ENCODE assay signal across 9 cellular contexts in the genomic region with DNA sequence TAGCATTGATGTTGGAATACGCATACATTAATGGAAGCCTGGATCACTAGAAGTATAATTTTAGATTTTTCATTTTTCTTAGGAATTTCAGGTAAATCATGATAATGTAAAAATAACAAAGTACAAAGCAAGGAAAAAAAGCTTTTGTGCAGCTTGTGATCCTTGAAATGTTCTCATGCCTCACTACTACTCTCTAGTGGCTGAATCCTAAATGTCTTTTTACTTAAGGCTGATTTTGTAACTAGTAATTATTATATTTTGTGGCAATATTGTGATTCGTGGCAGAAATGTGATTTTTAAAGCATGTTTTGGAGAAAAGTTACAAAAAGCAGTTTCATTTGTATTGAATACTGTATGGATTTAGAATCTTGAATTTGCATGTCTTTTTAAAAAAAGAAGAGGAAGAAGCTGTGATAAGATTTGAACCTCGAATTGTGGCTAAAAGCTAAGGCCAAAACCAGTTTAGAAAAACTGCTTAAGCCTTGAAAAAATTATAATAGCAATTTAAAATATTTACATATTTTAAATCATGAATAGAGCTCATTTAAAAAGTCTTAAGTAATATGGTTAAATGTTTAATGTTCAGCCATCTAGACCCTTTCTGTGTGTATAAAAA. TPM values are rescaled to one million over a fixed set of nuclear protein-coding genes. Genes with fewer than 3 reads are reported as not detected.
DNase-seq lines count a peak whose midpoint lies in the region; ATAC-seq and TF ChIP-seq lines count a peak whose summit lies in the region.
"Had no signal": no experiment of that assay in that cellular context is flagged by ENCODE, and none has a peak within 500 bp of the region (broad histone marks: within the 10 kb centered on the region; RNA-seq: fewer than 3 reads in every experiment).

No MANE protein-coding gene starts in this region.

- H3K9me3 ChIP-seq in mucosa of descending colon, result no peaks in the 10 kb centered on the region
- H3K9me3 ChIP-seq: SJCRH30 had no signal

- in situ Hi-C loops in GM13976 (cut with MboI; ENCODE audit: low sequenced_read_pairs, unreplicated experiment), result no loop called here

- H3K4me1 ChIP-seq in mucosa of descending colon (ENCODE audit: low read depth), result no peaks in the 10 kb centered on the region
- H3K4me1 ChIP-seq: SJCRH30 had no signal

- H3K4me3 ChIP-seq in foreskin fibroblast (ENCODE audit: low read depth in 1 of 2, low read length in 2 of 2), result no peak overlapping the region
- H3K4me3 ChIP-seq in mucosa of descending colon, result no peak overlapping the region
- H3K4me3 ChIP-seq: SJCRH30 had no signal

- intact Hi-C loops in mucosa of descending colon (cut with DNase I, micrococcal nuclease), result no loop called here

- peak overlapping the region; percentile 70 for H3K27ac ChIP-seq in 22Rv1
- H3K27ac ChIP-seq: SJCRH30 had no signal

- H3K36me3 ChIP-seq in mucosa of descending colon (ENCODE audit: low read depth), result no peaks in the 10 kb centered on the region

- DNase-seq in GM13976 (ENCODE audit: low spot score) (no peak), RKO (ENCODE audit: low spot score) (peak; percentile 60), foreskin fibroblast (peak; percentile 5 to 54), NCI-H128 (lab: John Stamatoyannopoulos, UW; ENCODE audit: unreplicated experiment) (no peak), mucosa of descending colon (no peak), T-helper 1 cell (no peak)

- TF ChIP-seq CTCF in 22Rv1 (IDR thresholded peaks at IDR 0.05) (peak; percentile 81), GM13976 (IDR thresholded peaks at IDR 0.05; ENCODE audit: borderline replicate concordance, control extremely low read depth, extremely low read depth, insufficient read depth, missing control alignments) (peak; percentile 13), foreskin fibroblast (IDR thresholded peaks at IDR 0.05; ENCODE audit: low read depth, low read length) (peak; percentile 44), mucosa of descending colon (IDR thresholded peaks at IDR 0.05) (no peak)

- no peak for ATAC-seq in mucosa of descending colon
- ATAC-seq in HG03432 (IDR thresholded peaks at IDR 0.05; ENCODE audit: unreplicated experiment), result no peak

RNA-seq across cellular contexts. Expression of a gene that starts 39.0 kb away (rescaled TPM):
- 10 to 100 TPM; 62.4 to 75.5 (median 70.2) TPM for total RNA-seq in mucosa of descending colon

Comparison
In these comparisons a context has a peak if more than half of its experiments do, and no peak if none do; other contexts are left out.
1. DNase-seq: peak in RKO (single experiment) and foreskin fibroblast (2 of 2); none in GM13976 (single experiment), NCI-H128 (single experiment), mucosa of descending colon (0 of 3) and T-helper 1 cell (0 of 5).